Comparison of ENCODE assay signal across 15 cellular contexts in the genomic region with DNA sequence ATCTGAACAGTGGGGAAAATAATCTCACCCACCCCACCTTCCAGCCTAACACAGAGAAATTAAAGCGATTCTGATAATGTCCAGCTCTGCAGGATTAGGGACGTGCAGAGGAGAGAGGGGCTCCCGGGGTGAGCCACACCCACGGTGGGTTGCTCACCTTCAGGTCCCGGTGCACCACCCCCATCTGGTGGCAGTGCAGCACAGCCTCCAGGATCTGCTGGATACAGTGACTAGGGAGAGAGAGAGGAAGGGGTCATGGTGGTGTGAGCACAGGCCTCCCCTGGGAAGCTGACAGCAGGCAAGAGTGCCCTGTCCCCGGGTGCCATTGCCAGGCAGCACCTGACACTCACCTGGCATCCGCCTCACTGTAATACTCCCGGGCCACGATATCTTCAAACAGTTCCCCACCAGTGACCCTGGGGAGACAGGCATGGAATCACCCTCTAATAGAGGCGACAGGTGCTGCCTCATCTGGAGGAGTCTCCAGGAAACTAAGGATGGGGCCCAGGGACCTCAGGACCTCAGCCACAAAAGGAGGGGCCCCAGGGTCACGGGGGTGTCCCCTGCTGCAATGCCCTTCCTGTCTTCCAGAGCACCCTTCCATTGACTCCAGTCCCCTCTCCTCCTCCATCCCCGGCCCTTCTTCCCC. TPM values are rescaled to one million over a fixed set of nuclear protein-coding genes. Genes with fewer than 3 reads are reported as not detected.
A peak's percentile ranks its signal among the peaks of the same experiment; 100 is the strongest.
DNase-seq lines count a peak whose midpoint lies in the region; TF ChIP-seq lines count a peak whose summit lies in the region.
"Had no signal": no experiment of that assay in that cellular context is flagged by ENCODE, and none has a peak within 500 bp of the region (broad histone marks: within the 10 kb centered on the region; RNA-seq: fewer than 3 reads in every experiment).

No MANE protein-coding gene starts in this region.

- TF ChIP-seq CTCF in AG04450 (IDR thresholded peaks at IDR 0.05; ENCODE audit: low read depth, low read length) (0 out of 2 replicates have a peak, but pooled peaks have one; percentile 23), HFFc6 (IDR thresholded peaks at IDR 0.05) (0 out of 2 replicates have a peak, but pooled peaks have one; percentile 19), lower leg skin (IDR thresholded peaks at IDR 0.05) (no peak)

- H3K27me3 Mint-ChIP-seq in HFFc6 (ENCODE audit: insufficient read depth) = peaks cover 2% of the 10 kb centered on the region; the same call in 1 of the 2 replicates

- H3K4me1 Mint-ChIP-seq in HFFc6 (ENCODE audit: low read depth) = peaks cover 23% of the 10 kb centered on the region

- TF ChIP-seq POLR2A in lower leg skin (IDR thresholded peaks at IDR 0.05) = no peak

- WGBS in mesodermal cell (ENCODE audit: insufficient coverage in 2 of 2), 2 experiments = 58 to 61% methylated on average over 7 to 10 of the region's 12 CpGs
- 71 to 83% methylated on average over 12 of the region's 12 CpGs for WGBS in lower leg skin, 2 donors

- intact Hi-C loops in lower leg skin (cut with DNase I; ENCODE audit: low total_unique reads) = no loop called here

- no peaks in the 10 kb centered on the region for H3K36me3 Mint-ChIP-seq in HFFc6 (ENCODE audit: low read depth)

- H3K27ac Mint-ChIP-seq in HFFc6 = no peak overlapping the region

- H3K9me3 Mint-ChIP-seq in HFFc6 = no peaks in the 10 kb centered on the region

- H3K27me3 ChIP-seq in AG04450 (ENCODE audit: control insufficient read depth, insufficient read depth, low read length) = no peaks in the 10 kb centered on the region

- H3K9me3 ChIP-seq in AG04450 (ENCODE audit: control insufficient read depth, insufficient read depth, low read length) = no peaks in the 10 kb centered on the region
- no peaks in the 10 kb centered on the region for H3K9me3 ChIP-seq in mesodermal cell (ENCODE audit: control insufficient read depth, low read length)

- DNase-seq in AG04450 (ENCODE audit: low read depth, low spot score) (no peak), HFFc6 (no peak), cerebellar cortex (ENCODE audit: low spot score) (peak; percentile 32), germinal center (ENCODE audit: low spot score) (no peak), medulla oblongata (ENCODE audit: extremely low spot score) (no peak), Ammon's horn (ENCODE audit: low spot score) (no peak), lower leg skin (ENCODE audit: low spot score in 2 of 2) (no peak)
- DNase-seq: activated T-cell treated with anti-CD3 and anti-CD28 coated beads, Interleukin-2, amount 50 U/mL, for 48 hours; AML-193; NCI-H2029 treated with DMSO at 0.1 percent for 48 hours; stimulated activated CD4-positive, alpha-beta T cell treated with anti-CD3 and anti-CD28 coated beads, Interleukin-4, amount 100 ng/mL, for 4 hours; stimulated activated naive CD4-positive, alpha-beta T cell treated with Interleukin-2 at 50 U/mL for 16 hours; T-helper 1 cell had no signal

- no peak overlapping the region for H3K4me3 ChIP-seq in AG04450 (ENCODE audit: low read depth, low read length)
- H3K4me3 ChIP-seq in mesodermal cell (ENCODE audit: extremely low read depth, insufficient read depth, low read length, poor library complexity, severe bottlenecking) = no peak overlapping the region
- no peak overlapping the region for H3K4me3 ChIP-seq in lower leg skin (ENCODE audit: low read depth, poor library complexity, severe bottlenecking)

- H3K4me1 ChIP-seq in mesodermal cell (ENCODE audit: control insufficient read depth, insufficient read depth, low read length, poor library complexity, severe bottlenecking) = peaks cover 23% of the 10 kb centered on the region

- H3K4me3 Mint-ChIP-seq in HFFc6 = no peak overlapping the region

- POLR2A ChIA-PET in AG04450 (lab: Yijun Ruan, JAX) = no interaction called here

- H3K36me3 ChIP-seq in mesodermal cell (ENCODE audit: control insufficient read depth, insufficient read depth, low read length) = no peaks in the 10 kb centered on the region

- CTCF ChIA-PET in AG04450 (lab: Charles Lee) = interaction anchor here (0.6 to 1.1 kb wide), 2 partner anchors 98 to 105 kb away, joined by 3 to 7 read pairs; no protein-coding TSS in a partner anchor

- H3K27ac ChIP-seq in AG04450 (ENCODE audit: low read depth, low read length) (no peak overlapping the region), mesodermal cell (ENCODE audit: low read depth, low read length, severe bottlenecking) (peak overlapping the region; percentile 29)

RNA-seq across cellular contexts. Expression of a gene that starts 33.0 kb away (rescaled TPM):
- polyA plus RNA-seq in AG04450 (2011; rRNA removed) = 0.37 and 0.46 TPM in 2 replicates
- 0.41 and 0.65 TPM in 2 replicates for polyA minus RNA-seq in AG04450 (2011; rRNA and poly(A)+ RNA removed)
- under 1 TPM; 0.09 to 0.64 (median 0.18) TPM for total RNA-seq in HFFc6 (2021; fragmentation: NEBNext Ultra II Directional; extraction: Animal tissue kit (Norgen Biotek cat#: 25700))
- 1.5 TPM for polyA plus RNA-seq in mesodermal cell (2013, experiment 1 of 2)
- polyA plus RNA-seq in mesodermal cell (2013, experiment 2 of 2) = 1.5 TPM
- total RNA-seq in lower leg skin = under 1 TPM in 1 of 4 donors, not detected in 3; 0.23 TPM
- total RNA-seq: dermis blood vessel endothelial cell had no signal

RNA-seq across cellular contexts. Expression of a gene that starts 46.2 kb away (rescaled TPM):
- 11.3 and 15.8 TPM in 2 replicates for polyA plus RNA-seq in AG04450 (2011; rRNA removed)
- polyA minus RNA-seq in AG04450 (2011; rRNA and poly(A)+ RNA removed) = 13.7 and 21.4 TPM in 2 replicates
- total RNA-seq in HFFc6 (2021; fragmentation: NEBNext Ultra II Directional; extraction: Animal tissue kit (Norgen Biotek cat#: 25700)) = 1 to 10 TPM; 4.6 to 6.7 (median 4.9) TPM
- 4.7 TPM for polyA plus RNA-seq in mesodermal cell (2013, experiment 1 of 2)
- 5.6 TPM for polyA plus RNA-seq in mesodermal cell (2013, experiment 2 of 2)
- 1 to 10 TPM; 1.6 to 4.5 (median 2.6) TPM for total RNA-seq in lower leg skin

Comparison
In these comparisons a context has a peak if more than half of its experiments do, and no peak if none do; other contexts are left out.
1. CTCF ChIP-seq: peak in AG04450 (single experiment) and HFFc6 (single experiment); none in lower leg skin (0 of 3).